ENCODE assay signal across 12 cellular contexts in the genomic region with DNA sequence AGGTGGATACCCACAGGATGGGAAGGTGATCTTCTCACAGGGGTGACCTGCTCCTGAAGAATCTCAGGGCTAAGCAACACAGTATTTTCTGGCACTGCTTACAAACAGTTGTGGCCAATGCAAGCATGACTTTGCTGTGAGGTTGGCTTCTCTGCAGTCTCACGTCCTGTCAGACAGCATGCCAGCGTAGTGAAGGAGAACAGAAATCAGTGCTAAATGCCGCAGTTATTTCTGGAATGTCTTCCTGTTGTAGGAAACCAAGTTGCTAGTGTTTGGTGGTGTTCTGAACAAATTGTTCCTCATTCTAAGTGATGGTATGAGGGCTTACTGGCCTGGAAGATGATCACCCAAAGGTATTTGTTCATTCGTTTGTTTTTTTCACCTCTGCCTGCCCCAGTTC.
DNase-seq lines count a peak whose midpoint lies in the region; ATAC-seq and TF ChIP-seq lines count a peak whose summit lies in the region.
"Had no signal": no experiment of that assay in that cellular context is flagged by ENCODE, and none has a peak within 500 bp of the region (broad histone marks: within the 10 kb centered on the region; RNA-seq: fewer than 3 reads in every experiment).

No MANE protein-coding gene starts in this region.

- H3K9me3 ChIP-seq in sigmoid colon = peaks cover 0 to 3% (median 0%) of the 10 kb centered on the region in 4 donors

- TF ChIP-seq CTCF in sigmoid colon (IDR thresholded peaks at IDR 0.05) = no peak

- H3K27ac ChIP-seq in sigmoid colon = peak overlapping the region; percentile 25 to 82 (median 66)

- intact Hi-C loops in left ventricle myocardium superior (cut with micrococcal nuclease) (no loop called here), sigmoid colon (cut with DNase I) (no loop called here), posterior vena cava (cut with DNase I) (no loop called here)

- DNase-seq in Daoy (ENCODE audit: low read depth) = peak; percentile 32
- peak; percentile 100 for DNase-seq in amniotic epithelial cell (ENCODE audit: low read depth)
- DNase-seq in left ventricle myocardium superior = no peak
- DNase-seq in sigmoid colon = no peak
- DNase-seq in COLO668 (lab: John Stamatoyannopoulos, UW; ENCODE audit: unreplicated experiment) = no peak
- no peak for DNase-seq in posterior vena cava (ENCODE audit: low spot score)
- DNase-seq: activated B cell treated with CpG ODN at 0.5 μM for 24 hours; activated T-cell treated with anti-CD3 and anti-CD28 coated beads, Interleukin-2, amount 50 U/mL, for 48 hours; NCI-H146 had no signal

- H3K4me3 ChIP-seq in sigmoid colon = no peak overlapping the region
- H3K4me3 ChIP-seq: GM23338 had no signal

- ATAC-seq in left ventricle myocardium superior (peak; percentile 95), HG02981 (IDR thresholded peaks at IDR 0.05; ENCODE audit: unreplicated experiment) (no peak), GM21825 (IDR thresholded peaks at IDR 0.05; ENCODE audit: unreplicated experiment) (no peak)
- ATAC-seq: GM23338 had no signal

- TF ChIP-seq POLR2A in sigmoid colon (IDR thresholded peaks at IDR 0.05) = no peak

- no peaks in the 10 kb centered on the region for H3K36me3 ChIP-seq in sigmoid colon

- 20 to 52% methylated on average over 4 of the region's 4 CpGs for WGBS in sigmoid colon, 2 donors

- no peaks in the 10 kb centered on the region for H3K27me3 ChIP-seq in sigmoid colon

- peaks cover 0 to 26% (median 16%) of the 10 kb centered on the region in 4 donors for H3K4me1 ChIP-seq in sigmoid colon

- TF ChIP-seq EP300 in sigmoid colon (IDR thresholded peaks at IDR 0.05) = peak in 3 of 4 donors; percentile 14 to 92 (median 45)

Comparison
In these comparisons a context has a peak if more than half of its experiments do, and no peak if none do; other contexts are left out.
1. DNase-seq: peak in Daoy (single experiment) and amniotic epithelial cell (single experiment); none in left ventricle myocardium superior (single experiment), sigmoid colon (single experiment), COLO668 (single experiment) and posterior vena cava (single experiment).